8 cellular contexts compared by ENCODE assay signal in genomic region chr3:146160233-146160963, GRCh38. TPM values are rescaled to one million over a fixed set of nuclear protein-coding genes. Genes with fewer than 3 reads are reported as not detected.
DNase-seq lines count a peak whose midpoint lies in the region; ATAC-seq, FAIRE-seq and TF ChIP-seq lines count a peak whose summit lies in the region.

No MANE protein-coding gene starts in this region.

- H3K14ac ChIP-seq in mesenchymal stem cell (ENCODE audit: low read length in 2 of 2): peak overlapping the region; percentile 63 to 79

- peaks cover 18% of the 10 kb centered on the region for H3K36me3 Mint-ChIP-seq in Caco-2 (ENCODE audit: insufficient read depth, unreplicated experiment)

- BruUV-seq in Caco-2 (replicated peaks; lab: Mats Ljungman, UMichigan): no TSS peak

- FAIRE-seq in GM12892 (lab: Jason Lieb, UNC): no peak

- H2BK120ac ChIP-seq in mesenchymal stem cell (ENCODE audit: low read depth, low read length): no peak overlapping the region

- H3K18ac ChIP-seq in mesenchymal stem cell (ENCODE audit: low read depth in 1 of 2, low read length in 2 of 2): peak overlapping the region; percentile 85 to 98

- POLR2A ChIA-PET in Caco-2 (lab: Charles Lee): interaction anchor here (0.6 to 1.0 kb wide), 4 partner anchors 11 to 95 kb away, joined by 3 to 6 read pairs (median 4); no protein-coding TSS in a partner anchor

- H3K4me2 ChIP-seq in mesenchymal stem cell (ENCODE audit: low read length, poor library complexity, severe bottlenecking): peak overlapping the region; percentile 85

- H3K36me3 ChIP-seq in Caco-2 (ENCODE audit: control insufficient read depth, insufficient read depth, low read length): no peaks in the 10 kb centered on the region
- H3K36me3 ChIP-seq in esophagus (ENCODE audit: control insufficient read depth in 2 of 2, insufficient read depth in 2 of 2, low read length in 1 of 2): no peaks in the 10 kb centered on the region
- no peaks in the 10 kb centered on the region for H3K36me3 ChIP-seq in mesenchymal stem cell (ENCODE audit: control insufficient read depth in 1 of 2, insufficient read depth in 2 of 2, low read depth in 1 of 2, low read length in 2 of 2)
- H3K36me3 ChIP-seq in thoracic aorta: no peaks in the 10 kb centered on the region

- H3K27me3 Mint-ChIP-seq in Caco-2 (ENCODE audit: insufficient read depth, unreplicated experiment): no peaks in the 10 kb centered on the region

- H3K23ac ChIP-seq in mesenchymal stem cell (ENCODE audit: low read length in 2 of 2): peak overlapping the region in 1 of 2 experiments; percentile 29

- H3K27me3 ChIP-seq in Caco-2 (replicated peaks; ENCODE audit: control insufficient read depth, insufficient read depth, low read length) (no peaks in the 10 kb centered on the region), esophagus (ENCODE audit: control insufficient read depth in 1 of 2, insufficient read depth in 2 of 2, low read length in 2 of 2) (no peaks in the 10 kb centered on the region), mesenchymal stem cell (ENCODE audit: control insufficient read depth in 1 of 2, insufficient read depth in 1 of 2, low read length in 2 of 2) (no peaks in the 10 kb centered on the region), thoracic aorta (replicated peaks; ENCODE audit: insufficient read depth) (no peaks in the 10 kb centered on the region)

- peak overlapping the region; percentile 76 for H3K27ac Mint-ChIP-seq in Caco-2 (ENCODE audit: unreplicated experiment)

- 0 to 1% methylated on average over 37 of the region's 37 CpGs for WGBS in esophagus, 2 donors
- under 1% methylated on average over 35 of the region's 37 CpGs for WGBS in mesenchymal stem cell

- no peak overlapping the region for H2BK5ac ChIP-seq in mesenchymal stem cell (ENCODE audit: low read depth, low read length, poor library complexity, severe bottlenecking)

- H3K4me1 ChIP-seq in Caco-2 (no peaks in the 10 kb centered on the region), esophagus (ENCODE audit: control insufficient read depth in 2 of 2, insufficient read depth in 2 of 2, low read length in 1 of 2) (no peaks in the 10 kb centered on the region), mesenchymal stem cell (ENCODE audit: control insufficient read depth, insufficient read depth, low read depth, low read length) (peaks cover 4% of the 10 kb centered on the region), thoracic aorta (ENCODE audit: control insufficient read depth in 1 of 2, low read depth in 2 of 2) (peaks cover 22 to 56% of the 10 kb centered on the region in 2 donors)

- peak overlapping the region in 1 of 2 experiments; percentile 68 for H2BK12ac ChIP-seq in mesenchymal stem cell (ENCODE audit: low read length in 2 of 2)

- H4K91ac ChIP-seq in mesenchymal stem cell (ENCODE audit: low read length): peak overlapping the region; percentile 93

- DNase-seq in Caco-2 (peak; percentile 69 to 76), NCI-H128 (lab: John Stamatoyannopoulos, UW; ENCODE audit: unreplicated experiment) (peak; percentile 51), mesenchymal stem cell (peak; percentile 84), thoracic aorta (ENCODE audit: low spot score) (peak; percentile 57), GM12892 (ENCODE audit: insufficient read length) (no peak)

- H2AK5ac ChIP-seq in mesenchymal stem cell (ENCODE audit: low read length, severe bottlenecking): no peak overlapping the region

- intact Hi-C loops in Caco-2 (cut with micrococcal nuclease; ENCODE audit: unreplicated experiment): loop anchor here (1.0 to 5.0 kb wide), 2 partner anchors 95 to 382 kb away; partner anchors contain the start of gene PLSCR1

- CTCF ChIA-PET in Caco-2 (lab: Charles Lee): interaction anchor here (0.5 to 3.2 kb wide), 6 partner anchors 25 to 482 kb away, joined by 3 to 34 read pairs (median 6); no protein-coding TSS in a partner anchor

- peak overlapping the region; percentile 93 for H2BK15ac ChIP-seq in mesenchymal stem cell (ENCODE audit: low read depth, poor library complexity, severe bottlenecking)

- TF ChIP-seq CTCF in Caco-2 (IDR thresholded peaks at IDR 0.05; ENCODE audit: insufficient read depth in 1 of 2, low read depth in 1 of 2, low read length in 1 of 2, severe bottlenecking in 1 of 2, unreplicated experiment in 1 of 2) (peak in 1 of 2 experiments; percentile 77), VCaP (conservative IDR thresholded peaks at IDR 0.05) (peak; percentile 70), thoracic aorta (IDR thresholded peaks at IDR 0.05) (peak; percentile 47)

- H3K4me3 ChIP-seq in Caco-2 (ENCODE audit: low read depth, low read length): peak overlapping the region; percentile 92
- H3K4me3 ChIP-seq in esophagus (ENCODE audit: low read depth in 1 of 2, low read length in 2 of 2): peak overlapping the region; percentile 67 to 81
- peak overlapping the region; percentile 91 to 95 for H3K4me3 ChIP-seq in mesenchymal stem cell (ENCODE audit: insufficient read depth in 1 of 2, low read depth in 1 of 2, low read length in 2 of 2)
- peak overlapping the region; percentile 85 for H3K4me3 ChIP-seq in thoracic aorta

- ATAC-seq in GM21529 (IDR thresholded peaks at IDR 0.05; ENCODE audit: unreplicated experiment) (peak; percentile 32), thoracic aorta (ENCODE audit: insufficient number of reproducible peaks, low FRiP score, low read depth) (peak; percentile 27)

- peak overlapping the region; percentile 68 for H2AFZ ChIP-seq in mesenchymal stem cell (ENCODE audit: low read depth, low read length)

- H3K79me1 ChIP-seq in mesenchymal stem cell (replicated peaks; ENCODE audit: low read length, poor library complexity, severe bottlenecking): peaks cover 3% of the 10 kb centered on the region

- TF ChIP-seq POLR2A in GM12892 (IDR thresholded peaks at IDR 0.05; ENCODE audit: low read depth, low read length): no peak

- H3K9ac ChIP-seq in mesenchymal stem cell (ENCODE audit: low read length): peak overlapping the region; percentile 89

- H3K9me3 Mint-ChIP-seq in Caco-2 (ENCODE audit: unreplicated experiment): no peaks in the 10 kb centered on the region

- peak overlapping the region; percentile 74 for H4K8ac ChIP-seq in mesenchymal stem cell (ENCODE audit: low read length)

- peak overlapping the region; percentile 56 to 59 for H3K4ac ChIP-seq in mesenchymal stem cell (ENCODE audit: low read depth in 1 of 2, low read length in 2 of 2)

- H3K27ac ChIP-seq in VCaP (peak overlapping the region; percentile 72), esophagus (ENCODE audit: low read depth in 2 of 2, low read length in 1 of 2) (peak overlapping the region; percentile 84 to 95), mesenchymal stem cell (ENCODE audit: low read length, poor library complexity, severe bottlenecking) (peak overlapping the region; percentile 79), thoracic aorta (peak overlapping the region; percentile 98 to 99)

- H3K4me1 Mint-ChIP-seq in Caco-2 (ENCODE audit: low read depth, unreplicated experiment): peaks cover 26% of the 10 kb centered on the region

- H3K9me3 ChIP-seq in Caco-2: no peaks in the 10 kb centered on the region
- no peaks in the 10 kb centered on the region for H3K9me3 ChIP-seq in esophagus (ENCODE audit: control insufficient read depth in 2 of 2, insufficient read depth in 1 of 2, low read depth in 1 of 2, low read length in 1 of 2)
- no peaks in the 10 kb centered on the region for H3K9me3 ChIP-seq in mesenchymal stem cell (ENCODE audit: control insufficient read depth, low read length)
- H3K9me3 ChIP-seq in thoracic aorta: no peaks in the 10 kb centered on the region

- H3K4me3 Mint-ChIP-seq in Caco-2 (ENCODE audit: unreplicated experiment): peak overlapping the region; percentile 80

RNA-seq across cellular contexts. Expression of gene PLOD2, which starts 0.6 kb away (rescaled TPM):
- total RNA-seq in Caco-2 (2022) (49.4 and 53.1 TPM in 2 replicates), thoracic aorta (10 to 100 TPM; 42.8 to 92.6 TPM)
- 10 to 100 TPM; 13.8 to 15.5 TPM for polyA plus RNA-seq in esophagus
- 154 TPM for polyA plus RNA-seq in mesenchymal stem cell (2013, experiment 1 of 2)
- 161 TPM for polyA plus RNA-seq in mesenchymal stem cell (2013, experiment 2 of 2)
- 1.4 TPM for polyA plus RNA-seq in GM12892 (2012; ENCODE audit: missing spikeins)
